Comparison of ENCODE assay signal across 15 cellular contexts in the genomic region with DNA sequence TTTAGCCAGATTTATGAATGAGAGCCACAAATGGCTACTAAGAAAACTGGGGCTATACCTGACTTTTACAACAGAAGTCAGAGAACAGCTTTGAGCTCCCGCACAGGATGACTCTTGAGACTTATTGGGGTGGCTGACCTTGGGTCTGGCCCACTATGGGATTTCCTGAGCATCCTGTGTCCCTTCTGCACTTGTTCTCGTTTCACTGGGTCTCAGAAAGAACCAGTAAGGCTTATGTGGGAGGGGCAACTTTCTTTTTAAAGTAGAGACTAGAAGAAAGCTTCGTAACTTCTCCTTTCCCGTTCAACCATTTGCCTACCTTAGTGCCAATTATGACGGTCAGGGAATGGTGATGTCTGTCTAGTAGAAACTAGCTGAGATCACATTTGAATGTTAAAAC. TPM values are rescaled to one million over a fixed set of nuclear protein-coding genes. Genes with fewer than 3 reads are reported as not detected.
A peak's percentile ranks its signal among the peaks of the same experiment; 100 is the strongest.
DNase-seq lines count a peak whose midpoint lies in the region; ATAC-seq and TF ChIP-seq lines count a peak whose summit lies in the region.
"Had no signal": no experiment of that assay in that cellular context is flagged by ENCODE, and none has a peak within 500 bp of the region (broad histone marks: within the 10 kb centered on the region; RNA-seq: fewer than 3 reads in every experiment).

No MANE protein-coding gene starts in this region.

- peaks cover 7% of the 10 kb centered on the region for H3K4me1 Mint-ChIP-seq in osteocyte (ENCODE audit: unreplicated experiment)
- H3K4me1 Mint-ChIP-seq in progenitor cell of endocrine pancreas (ENCODE audit: low read depth), result peaks cover 43% of the 10 kb centered on the region

- TF ChIP-seq CTCF in C4-2B (conservative IDR thresholded peaks at IDR 0.05) (no peak), IMR-90 (conservative IDR thresholded peaks at IDR 0.05; ENCODE audit: low read depth, low read length) (no peak), mammary epithelial cell (conservative IDR thresholded peaks at IDR 0.05 in 1 of 2, IDR thresholded peaks at IDR 0.05 in 1 of 2; ENCODE audit: extremely low read depth in 1 of 2, insufficient read depth in 1 of 2, low read depth in 1 of 2, low read length in 2 of 2) (no peak), osteocyte (IDR thresholded peaks at IDR 0.05) (no peak), progenitor cell of endocrine pancreas (IDR thresholded peaks at IDR 0.05; ENCODE audit: unreplicated experiment) (no peak), lower lobe of right lung (IDR thresholded peaks at IDR 0.05) (no peak)

- H3K79me2 ChIP-seq in mammary epithelial cell (ENCODE audit: insufficient read depth, low read length), result no peaks in the 10 kb centered on the region

- H3K9me1 ChIP-seq in IMR-90 (ENCODE audit: insufficient read depth, low read length), result peaks cover 3% of the 10 kb centered on the region; the same call in 1 of the 2 replicates

- H2AFZ ChIP-seq in IMR-90 (replicated peaks; ENCODE audit: low read length, poor library complexity) (no peak overlapping the region), mammary epithelial cell (ENCODE audit: low read depth, low read length) (peak overlapping the region; percentile 18)

- H4K5ac ChIP-seq in IMR-90 (ENCODE audit: low read depth, low read length), result 0 out of 2 replicates have a peak overlapping the region, but pooled peaks have one; percentile 3

- H4K20me1 ChIP-seq in IMR-90 (ENCODE audit: insufficient read depth, low read length), result no peaks in the 10 kb centered on the region; the same call in 1 of the 2 replicates
- H4K20me1 ChIP-seq in mammary epithelial cell (ENCODE audit: insufficient read depth, low read length), result no peaks in the 10 kb centered on the region

- 100% methylated on average over 1 of the region's 5 CpGs; no CpG with 5 or more reads in 1 of the 2 experiments for WGBS in IMR-90 (ENCODE audit: extremely low coverage in 2 of 2, insufficient read length in 1 of 2), 2 experiments
- WGBS in mammary epithelial cell (ENCODE audit: low coverage, missing lambda C conversion rate), result 89% methylated on average over 5 of the region's 5 CpGs

- H3K36me3 ChIP-seq in IMR-90 (ENCODE audit: control insufficient read depth, insufficient read depth, low read length), result no peaks in the 10 kb centered on the region
- no peaks in the 10 kb centered on the region for H3K36me3 ChIP-seq in mammary epithelial cell (ENCODE audit: insufficient read depth, low read length)
- no peaks in the 10 kb centered on the region for H3K36me3 ChIP-seq in lower lobe of right lung

- peak overlapping the region; percentile 57; the same call in 1 of the 2 replicates for H3K27ac ChIP-seq in C4-2B
- no peak overlapping the region for H3K27ac ChIP-seq in IMR-90 (ENCODE audit: insufficient read depth, low read length)
- peak overlapping the region; percentile 24 for H3K27ac ChIP-seq in mammary epithelial cell (ENCODE audit: insufficient read depth, low read depth, low read length)
- H3K27ac ChIP-seq in lower lobe of right lung, result no peak overlapping the region

- dilution Hi-C loops in IMR-90 (cut with HindIII; ENCODE audit: low sequenced_read_pairs, unreplicated experiment) (no loop called here), mammary epithelial cell (cut with HindIII; ENCODE audit: low sequenced_read_pairs) (no loop called here)

- H3K23ac ChIP-seq in IMR-90 (ENCODE audit: low read depth, low read length), result no peak overlapping the region; the same call in 1 of the 2 replicates

- in situ Hi-C loops in IMR-90 (cut with MboI; ENCODE audit: low sequenced_read_pairs), result no loop called here
- in situ Hi-C loops in mammary epithelial cell (cut with MboI; ENCODE audit: low sequenced_read_pairs in 2 of 2), result no loop called here

- H3K9me3 Mint-ChIP-seq in osteocyte (ENCODE audit: unreplicated experiment) (peaks cover 4% of the 10 kb centered on the region), progenitor cell of endocrine pancreas (ENCODE audit: low read depth) (no peaks in the 10 kb centered on the region)

- H3K4ac ChIP-seq in IMR-90 (ENCODE audit: low read depth, low read length), result no peak overlapping the region

- H3K56ac ChIP-seq in IMR-90 (ENCODE audit: extremely low read depth, insufficient read depth, low read length), result no peak overlapping the region

- H3K27ac Mint-ChIP-seq in osteocyte (ENCODE audit: unreplicated experiment) (peak overlapping the region; percentile 95), progenitor cell of endocrine pancreas (no peak overlapping the region)
- H3K27ac Mint-ChIP-seq: nephron had no signal

- H3K27me3 ChIP-seq in IMR-90 (ENCODE audit: control insufficient read depth, insufficient read depth, low read length) (no peaks in the 10 kb centered on the region), mammary epithelial cell (ENCODE audit: insufficient read depth, low read length) (no peaks in the 10 kb centered on the region), lower lobe of right lung (ENCODE audit: low read depth) (no peaks in the 10 kb centered on the region)

- 0 out of 2 replicates have a peak, but pooled peaks cover under 1% of the 10 kb centered on the region for H3K9me3 ChIP-seq in IMR-90 (ENCODE audit: control insufficient read depth, insufficient read depth, low read length)
- H3K9me3 ChIP-seq in mammary epithelial cell (replicated peaks; ENCODE audit: insufficient read depth, low read length), result no peaks in the 10 kb centered on the region
- no peaks in the 10 kb centered on the region for H3K9me3 ChIP-seq in lower lobe of right lung

- H3K4me2 ChIP-seq in IMR-90 (ENCODE audit: low read depth, low read length), result no peak overlapping the region
- H3K4me2 ChIP-seq in mammary epithelial cell (ENCODE audit: insufficient read depth, low read depth, low read length), result peak overlapping the region; percentile 83

- no peak overlapping the region for H4K8ac ChIP-seq in IMR-90 (ENCODE audit: low read depth in 2 of 2, low read length in 2 of 2)

- no peak overlapping the region for H2BK15ac ChIP-seq in IMR-90 (ENCODE audit: low read depth, low read length)

- no TSS peak for BruUV-seq in IMR-90 (replicated peaks; lab: Mats Ljungman, UMichigan)
- BruUV-seq in mammary epithelial cell (replicated peaks; lab: Mats Ljungman, UMichigan), result no TSS peak

- H3K18ac ChIP-seq in IMR-90 (ENCODE audit: low read depth, low read length), result no peak overlapping the region

- H3K4me3 Mint-ChIP-seq in osteocyte (ENCODE audit: unreplicated experiment) (no peak overlapping the region), progenitor cell of endocrine pancreas (ENCODE audit: low read depth) (no peak overlapping the region)

- DNase-seq in IMR-90 (no peak), mammary epithelial cell (no peak), osteocyte (ENCODE audit: extremely low spot score, unreplicated experiment) (no peak), progenitor cell of endocrine pancreas (ENCODE audit: low spot score, unreplicated experiment) (no peak), lower lobe of right lung (no peak), HuH-7 (ENCODE audit: low spot score) (no peak)
- DNase-seq: activated CD4-positive, alpha-beta T cell treated with anti-CD3 and anti-CD28 coated beads, Interleukin-2, amount 50 U/mL, for 1 hour; activated gamma-delta T cell treated with Interleukin-2 at 50 U/mL for 16 hours; AML-193; GF-D8; NCI-H1105 treated with DMSO at 0.1 percent for 48 hours; small intestine had no signal

- no peak for TF ChIP-seq POLR2A in IMR-90 (IDR thresholded peaks at IDR 0.05; ENCODE audit: low read depth, low read length)

- no peak overlapping the region for H2BK5ac ChIP-seq in IMR-90 (ENCODE audit: low read depth, low read length, poor library complexity, severe bottlenecking)

- POLR2A ChIA-PET in IMR-90 (lab: Charles Lee; ENCODE audit: unreplicated experiment), result no interaction called here

- no peak overlapping the region for H3K14ac ChIP-seq in IMR-90 (replicated peaks; ENCODE audit: low read depth, low read length)

- intact Hi-C loops in IMR-90 (cut with micrococcal nuclease), result no loop called here
- intact Hi-C loops in mammary epithelial cell (cut with micrococcal nuclease), result no loop called here
- intact Hi-C loops in lower lobe of right lung (cut with DNase I), result no loop called here

- H3K4me3 ChIP-seq in IMR-90 (ENCODE audit: insufficient read depth, low read depth, low read length) (no peak overlapping the region), mammary epithelial cell (replicated peaks in 1 of 3; ENCODE audit: insufficient read depth in 1 of 3, low read depth in 2 of 3, low read length in 3 of 3) (no peak overlapping the region), lower lobe of right lung (no peak overlapping the region)

- no peak for TF ChIP-seq RAD21 in IMR-90 (IDR thresholded peaks at IDR 0.05; ENCODE audit: low read length)

- H3K4me1 ChIP-seq in IMR-90 (ENCODE audit: control insufficient read depth, insufficient read depth, low read length) (peaks cover 10% of the 10 kb centered on the region), mammary epithelial cell (ENCODE audit: insufficient read depth, low read length) (peaks cover 46% of the 10 kb centered on the region), lower lobe of right lung (peaks cover 39% of the 10 kb centered on the region)

- H4K91ac ChIP-seq in IMR-90 (ENCODE audit: insufficient read depth, low read depth, low read length), result no peak overlapping the region

- 0 out of 2 replicates have a peak overlapping the region, but pooled peaks have one; percentile 40 for H2AK5ac ChIP-seq in IMR-90 (ENCODE audit: low read depth, low read length)

- no peak overlapping the region for H2BK20ac ChIP-seq in IMR-90 (ENCODE audit: low read depth, low read length)

- CTCF ChIA-PET in IMR-90 (lab: Yijun Ruan, JAX) (no interaction called here), mammary epithelial cell (lab: Charles Lee; ENCODE audit: low non-redundant PET) (no interaction called here)

- no peaks in the 10 kb centered on the region for H3K27me3 Mint-ChIP-seq in osteocyte (ENCODE audit: unreplicated experiment)
- no peaks in the 10 kb centered on the region for H3K27me3 Mint-ChIP-seq in progenitor cell of endocrine pancreas

- no peak overlapping the region for H2AK9ac ChIP-seq in IMR-90 (replicated peaks; ENCODE audit: low read depth, low read length, poor library complexity)

- H3K36me3 Mint-ChIP-seq in osteocyte (ENCODE audit: unreplicated experiment), result no peaks in the 10 kb centered on the region
- no peaks in the 10 kb centered on the region for H3K36me3 Mint-ChIP-seq in progenitor cell of endocrine pancreas (ENCODE audit: insufficient read depth)

- no peak overlapping the region for H2BK120ac ChIP-seq in IMR-90 (ENCODE audit: low read depth, low read length)

- H3K79me1 ChIP-seq in IMR-90 (ENCODE audit: low read depth in 1 of 2, low read length in 2 of 2), result no peaks in the 10 kb centered on the region

- ATAC-seq in IMR-90 (ENCODE audit: low read depth) (no peak), lower lobe of right lung (no peak), GM18502 (IDR thresholded peaks at IDR 0.05; ENCODE audit: poor library complexity, unreplicated experiment) (no peak)

- no peak overlapping the region for H3K9ac ChIP-seq in IMR-90 (ENCODE audit: low read depth, low read length)
- no peak overlapping the region for H3K9ac ChIP-seq in mammary epithelial cell (ENCODE audit: insufficient read depth, low read length)

RNA-seq across cellular contexts. Expression of gene C1orf105, which starts 59.5 kb away (rescaled TPM):
- total RNA-seq in IMR-90 (2012; rRNA removed), result not detected in 2 replicates
- polyA plus RNA-seq in IMR-90 (2012; rRNA removed), result not detected in 2 replicates
- not detected in 2 replicates for polyA plus RNA-seq in IMR-90 (2012; cell fraction: cytosol; rRNA removed)
- not detected in 2 replicates for polyA plus RNA-seq in IMR-90 (2012; cell fraction: nucleus; rRNA removed; ENCODE audit: low replicate concordance)
- not detected for total RNA-seq in mammary epithelial cell
- polyA plus RNA-seq in mammary epithelial cell, result not detected
- polyA minus RNA-seq in mammary epithelial cell, result not detected
- not detected in 2 replicates for total RNA-seq in osteocyte
- total RNA-seq in progenitor cell of endocrine pancreas, result not detected in 2 replicates
- not detected for total RNA-seq in lower lobe of right lung

Comparison
In these comparisons a context has a peak if more than half of its experiments do, and no peak if none do; other contexts are left out.
1. H3K27ac ChIP-seq: peak in C4-2B (single experiment) and mammary epithelial cell (single experiment); none in IMR-90 (single experiment) and lower lobe of right lung (single experiment).